In the genomic region with DNA sequence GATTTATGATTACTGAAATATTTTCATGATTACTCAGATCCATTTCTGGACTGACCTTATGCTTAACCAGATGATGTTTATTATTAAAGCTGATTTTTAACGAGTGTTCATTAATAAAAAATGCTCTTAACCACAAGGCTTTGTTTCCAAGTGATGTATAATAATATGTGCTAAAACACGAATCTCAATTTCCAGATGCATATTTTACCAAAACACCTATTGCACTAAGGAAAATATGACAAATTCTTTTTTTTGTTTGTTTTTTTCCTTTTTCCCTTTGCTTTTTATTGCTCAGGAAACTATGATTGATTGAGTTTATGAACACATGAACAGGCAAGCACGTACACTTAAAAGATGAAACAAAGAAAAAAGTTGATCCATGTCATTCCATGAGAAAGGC, we compare ENCODE assay signal across 18 cellular contexts.
"Had no signal": no experiment of that assay in that cellular context is flagged by ENCODE, and none has a peak within 500 bp of the region (broad histone marks: within the 10 kb centered on the region; RNA-seq: fewer than 3 reads in every experiment).

No MANE protein-coding gene starts in this region.

- FAIRE-seq: small intestine, TTC549 had no signal

- ATAC-seq: activated CD8-positive, alpha-beta memory T cell treated with anti-CD3 and anti-CD28 coated beads, Interleukin-2, amount 10 ng/mL, durations not matched to agents 7 days and 5 days; heart right ventricle; right lobe of liver; stimulated activated memory B cell treated with anti-CD40 and anti-IgM and Interleukin-4, amounts not matched to agents 10 μg/mL and 1 μg/mL and 100 μg/mL, for 72 hours had no signal

- H3K27ac ChIP-seq: heart right ventricle, parathyroid adenoma, right lobe of liver, thoracic aorta had no signal

- H2AFZ ChIP-seq: parathyroid adenoma had no signal

- H3K9me3 ChIP-seq: esophagus muscularis mucosa, heart right ventricle, right lobe of liver, thoracic aorta had no signal

- H3K4me3 ChIP-seq: esophagus muscularis mucosa, heart right ventricle, right lobe of liver, thoracic aorta had no signal

- H3K36me3 ChIP-seq: esophagus muscularis mucosa, heart right ventricle, right lobe of liver, thoracic aorta had no signal

- DNase-seq: activated CD4-positive, alpha-beta memory T cell treated with anti-CD3 and anti-CD28 coated beads for 36 hours; activated CD4-positive, alpha-beta T cell treated with anti-CD3 and anti-CD28 coated beads for 4 hours; activated CD8-positive, alpha-beta memory T cell treated with anti-CD3 and anti-CD28 coated beads, Interleukin-2, amount 10 ng/mL, durations not matched to agents 7 days and 5 days; activated naive CD4-positive, alpha-beta T cell; activated naive CD8-positive, alpha-beta T cell treated with anti-CD3 and anti-CD28 coated beads for 36 hours; amniotic stem cell; caudate nucleus; heart right ventricle; immature natural killer cell; midbrain; right lobe of liver; small intestine; stimulated activated CD4-positive, alpha-beta T cell treated with anti-CD3 and anti-CD28 coated beads, Interleukin-4, amount 100 ng/mL, for 24 hours had no signal

- H3K9ac ChIP-seq: parathyroid adenoma had no signal

- H3K27me3 ChIP-seq: esophagus muscularis mucosa, heart right ventricle, right lobe of liver had no signal
